Comparison of ENCODE assay signal across 2 cellular contexts in the genomic region with DNA sequence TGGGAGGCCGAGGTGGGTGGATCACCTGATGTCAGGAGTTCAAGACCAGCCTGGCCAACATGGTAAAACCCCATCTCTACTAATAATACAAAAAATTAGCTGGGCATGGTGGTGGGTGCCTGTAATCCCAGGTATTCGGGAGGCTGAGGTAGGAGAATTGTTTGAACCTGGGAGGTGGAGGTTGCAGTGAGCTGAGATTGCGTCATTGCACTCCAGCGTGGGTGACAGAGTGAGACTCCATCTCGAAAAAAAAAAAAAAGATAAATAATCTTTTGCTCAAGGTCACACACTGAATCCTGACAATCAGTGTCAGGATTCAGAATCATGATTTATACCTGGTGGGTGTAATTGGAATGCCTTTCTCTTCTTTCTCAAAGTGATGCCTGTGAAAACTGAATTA. TPM values are rescaled to one million over a fixed set of nuclear protein-coding genes. Genes with fewer than 3 reads are reported as not detected.
"Had no signal": no experiment of that assay in that cellular context is flagged by ENCODE, and none has a peak within 500 bp of the region (broad histone marks: within the 10 kb centered on the region; RNA-seq: fewer than 3 reads in every experiment).

No MANE protein-coding gene starts in this region.

RNA-seq across cellular contexts. Expression of a gene that starts 5.8 kb away (rescaled TPM):
- total RNA-seq: G401, GM12878 had no signal
